ENCODE assay signal across 9 cellular contexts in the genomic region with DNA sequence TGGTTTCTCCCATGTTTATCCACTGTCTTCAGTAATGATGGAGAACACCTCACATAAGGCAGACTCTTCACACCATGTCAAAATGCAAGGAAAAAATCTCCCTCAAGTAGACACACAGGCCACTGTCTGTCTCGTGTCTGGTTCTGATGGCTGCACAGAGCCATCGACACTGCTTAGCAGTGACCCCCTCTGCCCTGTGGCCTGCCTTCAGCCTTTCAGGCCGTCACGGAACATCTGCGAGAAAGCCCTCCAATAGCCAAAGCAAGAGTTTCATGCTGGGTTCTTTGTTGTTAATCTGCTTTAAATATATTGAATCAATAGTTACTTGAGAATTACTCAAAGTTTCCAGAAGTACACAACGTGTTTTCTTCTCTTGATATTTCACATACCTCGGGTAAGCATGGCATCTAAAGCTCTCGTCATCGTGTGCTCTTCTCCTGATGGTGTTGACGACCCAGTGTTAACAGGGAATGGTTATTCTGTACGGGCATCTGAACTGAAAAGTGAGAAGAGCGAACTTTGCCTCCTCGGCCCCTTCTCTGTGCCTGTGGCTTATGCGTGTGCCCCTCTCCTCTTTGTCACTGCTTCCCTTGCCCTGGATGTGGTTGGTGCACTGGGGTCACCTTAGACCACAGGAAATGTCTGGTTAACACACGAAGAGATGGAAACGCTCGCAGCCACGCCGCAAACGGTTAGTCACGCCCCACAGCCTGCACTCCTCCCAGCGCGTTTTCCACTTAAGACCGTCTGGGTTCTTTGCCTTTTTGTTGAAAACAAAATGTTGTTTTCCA.
DNase-seq lines count a peak whose midpoint lies in the region; ATAC-seq and TF ChIP-seq lines count a peak whose summit lies in the region.
"Had no signal": no experiment of that assay in that cellular context is flagged by ENCODE, and none has a peak within 500 bp of the region (broad histone marks: within the 10 kb centered on the region; RNA-seq: fewer than 3 reads in every experiment).

No MANE protein-coding gene starts in this region.

- TF ChIP-seq CTCF in HL-60 (IDR thresholded peaks at IDR 0.05; ENCODE audit: insufficient read depth, low read length) = no peak

- H3K27me3 ChIP-seq in HL-60 (ENCODE audit: insufficient read depth, poor library complexity, severe bottlenecking) = no peaks in the 10 kb centered on the region
- H3K27me3 ChIP-seq: right lobe of liver had no signal

- ATAC-seq in GM21367 (IDR thresholded peaks at IDR 0.05; ENCODE audit: unreplicated experiment) (no peak), GM21576 (IDR thresholded peaks at IDR 0.05; ENCODE audit: unreplicated experiment) (no peak), GM18873 (IDR thresholded peaks at IDR 0.05; ENCODE audit: low FRiP score, unreplicated experiment) (no peak)

- peak; percentile 22 to 81 for DNase-seq in HL-60 (ENCODE audit: low read depth in 1 of 2, low spot score in 1 of 2)
- peak; percentile 33 to 67 for DNase-seq in activated CD4-positive, alpha-beta T cell treated with anti-CD3 and anti-CD28 coated beads, Interleukin-2, amount 50 U/mL, for 24 hours (ENCODE audit: low read depth in 1 of 2, low spot score in 1 of 2)
- DNase-seq in central memory CD4-positive, alpha-beta T cell = peak; percentile 41
- DNase-seq in stimulated activated CD8-positive, alpha-beta memory T cell treated with anti-CD3 and anti-CD28 coated beads, Interleukin-12 subunit alpha, Interleukin-12 subunit beta, amount 100 ng/mL, for 24 hours (ENCODE audit: extremely low read depth) = peak; percentile 58
- DNase-seq in SIG-M5 treated with dmso at 0.1 percent for 504 hours (lab: John Stamatoyannopoulos, UW; ENCODE audit: unreplicated experiment) = no peak
- DNase-seq: right lobe of liver had no signal

- H3K27ac ChIP-seq in HL-60 (replicated peaks) = peak overlapping the region; percentile 55
- H3K27ac ChIP-seq: right lobe of liver had no signal

- no peak overlapping the region for H3K4me3 ChIP-seq in HL-60 (replicated peaks; ENCODE audit: insufficient read depth, low read length)
- H3K4me3 ChIP-seq: right lobe of liver had no signal
